In the genomic region with DNA sequence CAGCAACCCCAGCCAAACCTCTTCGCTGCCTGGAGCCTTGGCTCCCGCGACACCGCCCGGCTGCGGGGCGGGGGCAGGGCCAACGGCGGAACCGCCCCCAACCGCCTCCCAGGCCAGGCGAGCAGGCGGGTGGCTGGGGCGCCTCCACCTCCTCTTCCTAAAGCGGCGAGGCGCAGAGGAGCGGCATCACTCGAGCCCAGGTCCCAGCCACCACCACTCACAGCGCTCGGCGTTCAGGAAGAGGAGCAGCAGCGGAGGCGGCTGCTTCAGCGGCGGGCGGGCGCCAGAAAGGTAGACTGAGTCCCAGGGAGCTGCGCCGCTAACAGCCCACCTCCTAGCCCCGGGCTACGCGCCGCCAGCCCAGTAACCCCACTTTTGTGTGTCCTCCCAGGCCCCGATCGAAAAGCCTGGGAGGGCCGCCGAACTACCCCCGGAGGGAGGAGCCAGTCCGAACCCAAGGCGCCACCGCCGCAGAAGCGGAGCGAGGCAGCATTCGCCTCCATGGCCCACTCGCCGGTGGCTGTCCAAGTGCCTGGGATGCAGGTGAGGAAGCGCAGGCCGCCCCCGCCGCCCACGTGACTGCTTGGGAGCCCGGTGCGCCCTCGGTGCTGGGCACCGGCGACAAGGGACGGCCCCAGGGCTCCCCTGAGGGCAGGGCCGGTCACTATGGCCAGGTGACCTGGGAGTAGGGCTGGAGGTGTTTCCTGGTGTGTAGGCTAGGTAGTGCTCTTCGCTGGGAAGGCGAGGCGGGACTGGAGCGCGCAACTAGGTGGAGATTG, we compare ENCODE assay signal across 8 cellular contexts. TPM values are rescaled to one million over a fixed set of nuclear protein-coding genes. Genes with fewer than 3 reads are reported as not detected.
DNase-seq lines count a peak whose midpoint lies in the region; ATAC-seq and TF ChIP-seq lines count a peak whose summit lies in the region.

A gene (plus strand): TSS at position 186 of the 779 bp plus-strand sequence. CDS start 316 bp downstream, at position 502.

- no peaks in the 10 kb centered on the region for H3K27me3 Mint-ChIP-seq in activated CD8-positive, alpha-beta T cell treated with anti-CD3 and anti-CD28 coated beads for 36 hours
- H3K27me3 Mint-ChIP-seq in effector memory CD8-positive, alpha-beta T cell: no peaks in the 10 kb centered on the region
- H3K27me3 Mint-ChIP-seq in mesothelial cell of epicardium (ENCODE audit: low read depth): no peaks in the 10 kb centered on the region

- peak; percentile 83 for TF ChIP-seq POLR2A in GM19099 (IDR thresholded peaks at IDR 0.05; ENCODE audit: extremely low read depth, insufficient read length, low read depth)

- no peaks in the 10 kb centered on the region for H3K9me3 Mint-ChIP-seq in activated CD8-positive, alpha-beta T cell treated with anti-CD3 and anti-CD28 coated beads for 36 hours
- H3K9me3 Mint-ChIP-seq in effector memory CD8-positive, alpha-beta T cell: no peaks in the 10 kb centered on the region
- no peaks in the 10 kb centered on the region for H3K9me3 Mint-ChIP-seq in mesothelial cell of epicardium

- CTCF ChIA-PET in BJ (lab: Yijun Ruan, JAX): no interaction called here
- CTCF ChIA-PET in activated CD8-positive, alpha-beta T cell treated with anti-CD3 and anti-CD28 coated beads for 36 hours (lab: Charles Lee): interaction anchor here (1.5 to 2.4 kb wide), 2 partner anchors 168 to 195 kb away, joined by 4 to 7 read pairs; no protein-coding TSS in a partner anchor

- POLR2A ChIA-PET in BJ (lab: Charles Lee): no interaction called here
- POLR2A ChIA-PET in activated CD8-positive, alpha-beta T cell treated with anti-CD3 and anti-CD28 coated beads for 36 hours (lab: Charles Lee): interaction anchor here (0.9 to 1.4 kb wide), 10 partner anchors 18 to 457 kb away, joined by 3 to 7 read pairs (median 4); no protein-coding TSS in a partner anchor

- H3K27me3 ChIP-seq in BJ (ENCODE audit: control insufficient read depth, insufficient read depth, low read length): peaks cover 3% of the 10 kb centered on the region; the same call in 1 of the 2 replicates

- TF ChIP-seq CTCF in BJ (IDR thresholded peaks at IDR 0.05; ENCODE audit: insufficient read depth, low read depth, low read length) (no peak), mesothelial cell of epicardium (IDR thresholded peaks at IDR 0.05; ENCODE audit: unreplicated experiment) (no peak)
- no peak for TF ChIP-seq CTCF in activated CD8-positive, alpha-beta T cell treated with anti-CD3 and anti-CD28 coated beads for 36 hours (IDR thresholded peaks at IDR 0.05)

- intact Hi-C loops in activated CD8-positive, alpha-beta T cell treated with anti-CD3 and anti-CD28 coated beads for 36 hours (cut with micrococcal nuclease): loop anchor here (5.0 to 10.0 kb wide), 3 partner anchors 36 to 461 kb away; a partner anchor contains a TSS

- H3K36me3 ChIP-seq in BJ (ENCODE audit: control insufficient read depth, insufficient read depth, low read length): no peaks in the 10 kb centered on the region

- peaks cover 29% of the 10 kb centered on the region for H3K4me1 Mint-ChIP-seq in activated CD8-positive, alpha-beta T cell treated with anti-CD3 and anti-CD28 coated beads for 36 hours (ENCODE audit: low read depth)
- H3K4me1 Mint-ChIP-seq in effector memory CD8-positive, alpha-beta T cell (ENCODE audit: low read depth in 2 of 2): peaks cover 19 to 23% of the 10 kb centered on the region in 2 donors
- peaks cover 50% of the 10 kb centered on the region for H3K4me1 Mint-ChIP-seq in mesothelial cell of epicardium

- peak within 1 kb of the TSS; percentile 93 for H3K4me3 Mint-ChIP-seq in activated CD8-positive, alpha-beta T cell treated with anti-CD3 and anti-CD28 coated beads for 36 hours
- peak within 1 kb of the TSS; percentile 87 to 89 for H3K4me3 Mint-ChIP-seq in effector memory CD8-positive, alpha-beta T cell
- H3K4me3 Mint-ChIP-seq in mesothelial cell of epicardium: peak within 1 kb of the TSS; percentile 96

- H3K36me3 Mint-ChIP-seq in activated CD8-positive, alpha-beta T cell treated with anti-CD3 and anti-CD28 coated beads for 36 hours (ENCODE audit: low read depth): peaks cover 14% of the 10 kb centered on the region
- peaks cover 18% of the 10 kb centered on the region for H3K36me3 Mint-ChIP-seq in effector memory CD8-positive, alpha-beta T cell (ENCODE audit: insufficient read depth)
- H3K36me3 Mint-ChIP-seq in mesothelial cell of epicardium: peaks cover 2% of the 10 kb centered on the region

- no peak for DNase-seq in BJ (ENCODE audit: low read depth)
- peak; percentile 87 for DNase-seq in NCI-H82 (lab: John Stamatoyannopoulos, UW)
- peak; percentile 82 for DNase-seq in activated CD8-positive, alpha-beta T cell treated with anti-CD3 and anti-CD28 coated beads for 36 hours
- peak; percentile 58 to 66 (median 65) for DNase-seq in effector memory CD8-positive, alpha-beta T cell
- peak; percentile 70 to 84 for DNase-seq in mesothelial cell of epicardium (ENCODE audit: low spot score in 2 of 2, unreplicated experiment in 2 of 2)
- peak; percentile 57 to 58 for DNase-seq in stimulated activated CD8-positive, alpha-beta memory T cell treated with anti-CD3 and anti-CD28 coated beads, Interleukin-2, amount 100 ng/mL, for 48 hours (ENCODE audit: low read depth in 2 of 2)

- H3K27ac Mint-ChIP-seq in activated CD8-positive, alpha-beta T cell treated with anti-CD3 and anti-CD28 coated beads for 36 hours: peak within 1 kb of the TSS; percentile 96
- peak within 1 kb of the TSS; percentile 85 to 93 for H3K27ac Mint-ChIP-seq in effector memory CD8-positive, alpha-beta T cell
- peak within 1 kb of the TSS; percentile 97 for H3K27ac Mint-ChIP-seq in mesothelial cell of epicardium

- peak; percentile 82 for ATAC-seq in HG03280 (IDR thresholded peaks at IDR 0.05; ENCODE audit: unreplicated experiment)
- peak; percentile 80 for ATAC-seq in activated CD8-positive, alpha-beta T cell treated with anti-CD3 and anti-CD28 coated beads for 36 hours
- ATAC-seq in effector memory CD8-positive, alpha-beta T cell (replicated peaks): peak; percentile 84

- peak within 1 kb of the TSS; percentile 50 for H3K4me3 ChIP-seq in BJ (ENCODE audit: low read depth, low read length)

RNA-seq across cellular contexts. Expression of the gene that starts here (rescaled TPM):
- 0.67 and 1.3 TPM in 2 replicates for polyA plus RNA-seq in BJ (2011; rRNA removed)
- 0.26 and 0.38 TPM in 2 replicates for polyA minus RNA-seq in BJ (2011; rRNA and poly(A)+ RNA removed)
- 10 to 100 TPM; 75.4 to 79.9 TPM for total RNA-seq in activated CD8-positive, alpha-beta T cell treated with anti-CD3 and anti-CD28 coated beads for 36 hours
- total RNA-seq in mesothelial cell of epicardium: 96.0 to 104 TPM (median 103 TPM) in 3 replicates
